Comparison of ENCODE assay signal across 16 cellular contexts in the genomic region with DNA sequence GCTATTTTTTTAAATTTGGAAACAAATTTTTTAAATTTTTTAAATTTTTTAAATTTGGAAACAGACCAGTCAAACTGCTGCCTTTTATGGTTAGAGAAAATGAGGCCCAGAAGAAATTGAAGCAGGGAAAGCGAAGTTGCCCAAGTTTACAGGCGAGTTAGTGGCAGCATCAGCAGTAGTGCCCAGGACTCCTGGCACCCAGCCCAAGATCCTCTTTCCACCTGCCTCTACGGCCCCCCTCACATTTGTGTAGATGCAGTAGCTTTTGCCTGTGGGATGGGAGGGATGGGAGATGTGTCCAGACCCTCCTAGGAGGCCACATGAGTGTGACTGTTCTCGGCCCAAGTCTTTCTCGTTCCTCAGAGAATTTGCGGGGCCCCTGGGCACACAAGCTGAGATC. TPM values are rescaled to one million over a fixed set of nuclear protein-coding genes. Genes with fewer than 3 reads are reported as not detected.
"Had no signal": no experiment of that assay in that cellular context is flagged by ENCODE, and none has a peak within 500 bp of the region (broad histone marks: within the 10 kb centered on the region; RNA-seq: fewer than 3 reads in every experiment).

No MANE protein-coding gene starts in this region.

- ATAC-seq: activated CD4-positive, alpha-beta T cell treated with anti-CD3 and anti-CD28 coated beads for 36 hours; left lung; naive thymus-derived CD8-positive, alpha-beta T cell; stimulated activated memory B cell treated with anti-CD40 and anti-IgM and Interleukin-4, amounts not matched to agents 10 μg/mL and 1 μg/mL and 100 μg/mL, for 72 hours had no signal

- H2AFZ ChIP-seq: parathyroid adenoma had no signal

- H3K36me3 Mint-ChIP-seq: activated CD4-positive, alpha-beta memory T cell treated with anti-CD3 and anti-CD28 coated beads for 36 hours; activated naive CD4-positive, alpha-beta T cell treated with anti-CD3 and anti-CD28 coated beads, Interleukin-2, amount 10 ng/mL, durations not matched to agents 7 days and 5 days; naive thymus-derived CD8-positive, alpha-beta T cell; stimulated activated memory B cell treated with anti-CD40 and anti-IgM and Interleukin-4, amounts not matched to agents 10 μg/mL and 1 μg/mL and 100 μg/mL, for 72 hours had no signal

- H3K4me3 ChIP-seq: left lung, thyroid gland, vagina had no signal

- H3K4me3 Mint-ChIP-seq: activated CD4-positive, alpha-beta memory T cell treated with anti-CD3 and anti-CD28 coated beads for 36 hours; activated CD4-positive, alpha-beta T cell treated with anti-CD3 and anti-CD28 coated beads for 36 hours; activated naive CD4-positive, alpha-beta T cell treated with anti-CD3 and anti-CD28 coated beads, Interleukin-2, amount 10 ng/mL, durations not matched to agents 7 days and 5 days; activated T-cell treated with anti-CD3 and anti-CD28 coated beads, Interleukin-2, amount 50 U/mL, for 24 hours; naive thymus-derived CD8-positive, alpha-beta T cell; stimulated activated memory B cell treated with anti-CD40 and anti-IgM and Interleukin-4, amounts not matched to agents 10 μg/mL and 1 μg/mL and 100 μg/mL, for 72 hours had no signal

- H3K27ac Mint-ChIP-seq: activated CD4-positive, alpha-beta memory T cell treated with anti-CD3 and anti-CD28 coated beads for 36 hours; activated CD4-positive, alpha-beta T cell treated with anti-CD3 and anti-CD28 coated beads for 36 hours; activated naive CD4-positive, alpha-beta T cell treated with anti-CD3 and anti-CD28 coated beads, Interleukin-2, amount 10 ng/mL, durations not matched to agents 7 days and 5 days; activated T-cell treated with anti-CD3 and anti-CD28 coated beads, Interleukin-2, amount 50 U/mL, for 24 hours; stimulated activated memory B cell treated with anti-CD40 and anti-IgM and Interleukin-4, amounts not matched to agents 10 μg/mL and 1 μg/mL and 100 μg/mL, for 72 hours had no signal

- H3K27me3 ChIP-seq: left lung, thyroid gland, vagina had no signal

- H3K79me2 ChIP-seq: parathyroid adenoma had no signal

- H3K9me3 ChIP-seq: left lung, thyroid gland, vagina had no signal

- H3K4me1 ChIP-seq: left lung, thyroid gland, vagina had no signal

- H3K4me1 Mint-ChIP-seq: activated CD4-positive, alpha-beta T cell treated with anti-CD3 and anti-CD28 coated beads for 36 hours; activated naive CD4-positive, alpha-beta T cell treated with anti-CD3 and anti-CD28 coated beads, Interleukin-2, amount 10 ng/mL, durations not matched to agents 7 days and 5 days; stimulated activated memory B cell treated with anti-CD40 and anti-IgM and Interleukin-4, amounts not matched to agents 10 μg/mL and 1 μg/mL and 100 μg/mL, for 72 hours had no signal

- H3K27me3 Mint-ChIP-seq: activated CD4-positive, alpha-beta T cell treated with anti-CD3 and anti-CD28 coated beads for 36 hours had no signal

- DNase-seq: activated CD4-positive, alpha-beta memory T cell treated with anti-CD3 and anti-CD28 coated beads for 36 hours; activated CD4-positive, alpha-beta T cell treated with anti-CD3 and anti-CD28 coated beads for 36 hours; activated naive CD4-positive, alpha-beta T cell treated with anti-CD3 and anti-CD28 coated beads, Interleukin-2, amount 10 ng/mL, durations not matched to agents 7 days and 5 days; activated T-cell treated with anti-CD3 and anti-CD28 coated beads, Interleukin-2, amount 50 U/mL, for 24 hours; kidney; left lung; naive thymus-derived CD8-positive, alpha-beta T cell; stimulated activated CD4-positive, alpha-beta T cell treated with anti-CD3 and anti-CD28 coated beads, Interleukin-2, amount 100 ng/mL, for 48 hours; thyroid gland had no signal

- H3K36me3 ChIP-seq: left lung, thyroid gland, vagina had no signal

- H3K9me3 Mint-ChIP-seq: naive thymus-derived CD8-positive, alpha-beta T cell; stimulated activated memory B cell treated with anti-CD40 and anti-IgM and Interleukin-4, amounts not matched to agents 10 μg/mL and 1 μg/mL and 100 μg/mL, for 72 hours had no signal

- H3K27ac ChIP-seq: left lung, parathyroid adenoma, thyroid gland, vagina had no signal

RNA-seq across cellular contexts. Expression of a gene that starts 49.7 kb away (rescaled TPM):
- total RNA-seq: activated CD4-positive, alpha-beta memory T cell treated with anti-CD3 and anti-CD28 coated beads for 36 hours; activated CD4-positive, alpha-beta T cell treated with anti-CD3 and anti-CD28 coated beads for 36 hours; astrocyte; chondrocyte; dermis microvascular lymphatic vessel endothelial cell; mononuclear cell; naive thymus-derived CD8-positive, alpha-beta T cell; thyroid gland; vagina had no signal
- polyA plus RNA-seq: naive thymus-derived CD8-positive, alpha-beta T cell had no signal
